ENCODE assay signal across 1 cellular context in the genomic region with DNA sequence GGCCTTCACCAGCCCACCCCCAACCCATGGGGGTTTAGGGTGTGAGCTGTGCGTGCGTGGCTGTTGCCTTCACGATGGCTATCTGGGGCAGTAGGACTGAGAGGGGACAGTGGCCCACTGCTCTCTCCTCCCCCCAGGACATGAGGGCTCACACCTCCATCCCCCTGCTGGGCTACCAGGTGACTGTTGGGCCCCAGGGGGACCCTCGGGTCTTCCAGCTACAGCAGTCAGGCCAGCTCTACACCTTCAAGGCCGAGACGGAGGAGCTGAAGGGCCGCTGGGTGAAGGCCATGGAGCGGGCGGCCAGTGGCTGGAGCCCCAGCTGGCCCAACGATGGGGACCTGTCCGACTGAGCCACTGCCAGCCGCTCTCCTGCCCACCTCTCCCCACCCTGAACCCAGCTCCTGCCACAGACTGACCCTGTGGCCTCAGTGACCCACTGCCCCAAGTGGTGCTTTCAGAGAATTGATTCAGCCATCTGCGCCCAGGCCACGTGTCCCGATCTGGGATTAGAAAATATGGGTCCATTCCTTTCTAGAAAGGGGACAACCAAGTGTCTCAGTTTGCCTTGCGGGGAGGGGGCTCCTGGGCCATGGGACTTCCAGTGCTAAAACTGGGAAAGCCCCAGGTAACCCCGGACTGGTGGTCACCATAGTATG.
TF ChIP-seq lines count a peak whose summit lies in the region.

No MANE protein-coding gene starts in this region.

TF ChIP-seq in HepG2, 621 proteins besides CTCF, POLR2A, EP300 and RAD21:
- TF ChIP-seq KAT7 (CRISPR knock-in tag; IDR thresholded peaks at IDR 0.05; ENCODE audit: borderline replicate concordance) (no peak), FOSL2 (CRISPR knock-in tag; IDR thresholded peaks at IDR 0.05) (0 out of 2 replicates have a peak, but pooled peaks have one; percentile 4), NR2F1 (CRISPR knock-in tag; IDR thresholded peaks at IDR 0.05) (0 out of 4 replicates have a peak, but pooled peaks of 1 of the 2 experiments have one; percentile 17)
- TF ChIP-seq, protein P1, sequence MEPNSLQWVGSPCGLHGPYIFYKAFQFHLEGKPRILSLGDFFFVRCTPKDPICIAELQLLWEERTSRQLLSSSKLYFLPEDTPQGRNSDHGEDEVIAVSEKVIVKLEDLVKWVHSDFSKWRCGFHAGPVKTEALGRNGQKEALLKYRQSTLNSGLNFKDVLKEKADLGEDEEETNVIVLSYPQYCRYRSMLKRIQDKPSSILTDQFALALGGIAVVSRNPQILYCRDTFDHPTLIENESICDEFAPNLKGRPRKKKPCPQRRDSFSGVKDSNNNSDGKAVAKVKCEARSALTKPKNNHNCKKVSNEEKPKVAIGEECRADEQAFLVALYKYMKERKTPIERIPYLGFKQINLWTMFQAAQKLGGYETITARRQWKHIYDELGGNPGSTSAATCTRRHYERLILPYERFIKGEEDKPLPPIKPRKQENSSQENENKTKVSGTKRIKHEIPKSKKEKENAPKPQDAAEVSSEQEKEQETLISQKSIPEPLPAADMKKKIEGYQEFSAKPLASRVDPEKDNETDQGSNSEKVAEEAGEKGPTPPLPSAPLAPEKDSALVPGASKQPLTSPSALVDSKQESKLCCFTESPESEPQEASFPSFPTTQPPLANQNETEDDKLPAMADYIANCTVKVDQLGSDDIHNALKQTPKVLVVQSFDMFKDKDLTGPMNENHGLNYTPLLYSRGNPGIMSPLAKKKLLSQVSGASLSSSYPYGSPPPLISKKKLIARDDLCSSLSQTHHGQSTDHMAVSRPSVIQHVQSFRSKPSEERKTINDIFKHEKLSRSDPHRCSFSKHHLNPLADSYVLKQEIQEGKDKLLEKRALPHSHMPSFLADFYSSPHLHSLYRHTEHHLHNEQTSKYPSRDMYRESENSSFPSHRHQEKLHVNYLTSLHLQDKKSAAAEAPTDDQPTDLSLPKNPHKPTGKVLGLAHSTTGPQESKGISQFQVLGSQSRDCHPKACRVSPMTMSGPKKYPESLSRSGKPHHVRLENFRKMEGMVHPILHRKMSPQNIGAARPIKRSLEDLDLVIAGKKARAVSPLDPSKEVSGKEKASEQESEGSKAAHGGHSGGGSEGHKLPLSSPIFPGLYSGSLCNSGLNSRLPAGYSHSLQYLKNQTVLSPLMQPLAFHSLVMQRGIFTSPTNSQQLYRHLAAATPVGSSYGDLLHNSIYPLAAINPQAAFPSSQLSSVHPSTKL (CRISPR knock-in tag; IDR thresholded peaks at IDR 0.05) = no peak
- TF ChIP-seq, protein P2, sequence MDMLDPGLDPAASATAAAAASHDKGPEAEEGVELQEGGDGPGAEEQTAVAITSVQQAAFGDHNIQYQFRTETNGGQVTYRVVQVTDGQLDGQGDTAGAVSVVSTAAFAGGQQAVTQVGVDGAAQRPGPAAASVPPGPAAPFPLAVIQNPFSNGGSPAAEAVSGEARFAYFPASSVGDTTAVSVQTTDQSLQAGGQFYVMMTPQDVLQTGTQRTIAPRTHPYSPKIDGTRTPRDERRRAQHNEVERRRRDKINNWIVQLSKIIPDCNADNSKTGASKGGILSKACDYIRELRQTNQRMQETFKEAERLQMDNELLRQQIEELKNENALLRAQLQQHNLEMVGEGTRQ (IDR thresholded peaks at IDR 0.05; ENCODE audit: low read depth, low read length) = no peak
- TF ChIP-seq, protein P2 (CRISPR knock-in tag; IDR thresholded peaks at IDR 0.05; ENCODE audit: borderline replicate concordance) = peak; percentile 50; the same call in 1 of the 2 replicates
- TF ChIP-seq, protein P3, sequence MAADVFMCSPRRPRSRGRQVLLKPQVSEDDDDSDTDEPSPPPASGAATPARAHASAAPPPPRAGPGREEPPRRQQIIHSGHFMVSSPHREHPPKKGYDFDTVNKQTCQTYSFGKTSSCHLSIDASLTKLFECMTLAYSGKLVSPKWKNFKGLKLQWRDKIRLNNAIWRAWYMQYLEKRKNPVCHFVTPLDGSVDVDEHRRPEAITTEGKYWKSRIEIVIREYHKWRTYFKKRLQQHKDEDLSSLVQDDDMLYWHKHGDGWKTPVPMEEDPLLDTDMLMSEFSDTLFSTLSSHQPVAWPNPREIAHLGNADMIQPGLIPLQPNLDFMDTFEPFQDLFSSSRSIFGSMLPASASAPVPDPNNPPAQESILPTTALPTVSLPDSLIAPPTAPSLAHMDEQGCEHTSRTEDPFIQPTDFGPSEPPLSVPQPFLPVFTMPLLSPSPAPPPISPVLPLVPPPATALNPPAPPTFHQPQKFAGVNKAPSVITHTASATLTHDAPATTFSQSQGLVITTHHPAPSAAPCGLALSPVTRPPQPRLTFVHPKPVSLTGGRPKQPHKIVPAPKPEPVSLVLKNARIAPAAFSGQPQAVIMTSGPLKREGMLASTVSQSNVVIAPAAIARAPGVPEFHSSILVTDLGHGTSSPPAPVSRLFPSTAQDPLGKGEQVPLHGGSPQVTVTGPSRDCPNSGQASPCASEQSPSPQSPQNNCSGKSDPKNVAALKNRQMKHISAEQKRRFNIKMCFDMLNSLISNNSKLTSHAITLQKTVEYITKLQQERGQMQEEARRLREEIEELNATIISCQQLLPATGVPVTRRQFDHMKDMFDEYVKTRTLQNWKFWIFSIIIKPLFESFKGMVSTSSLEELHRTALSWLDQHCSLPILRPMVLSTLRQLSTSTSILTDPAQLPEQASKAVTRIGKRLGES (CRISPR knock-in tag; IDR thresholded peaks at IDR 0.05; ENCODE audit: borderline replicate concordance) = no peak
- TF ChIP-seq, protein P4, sequence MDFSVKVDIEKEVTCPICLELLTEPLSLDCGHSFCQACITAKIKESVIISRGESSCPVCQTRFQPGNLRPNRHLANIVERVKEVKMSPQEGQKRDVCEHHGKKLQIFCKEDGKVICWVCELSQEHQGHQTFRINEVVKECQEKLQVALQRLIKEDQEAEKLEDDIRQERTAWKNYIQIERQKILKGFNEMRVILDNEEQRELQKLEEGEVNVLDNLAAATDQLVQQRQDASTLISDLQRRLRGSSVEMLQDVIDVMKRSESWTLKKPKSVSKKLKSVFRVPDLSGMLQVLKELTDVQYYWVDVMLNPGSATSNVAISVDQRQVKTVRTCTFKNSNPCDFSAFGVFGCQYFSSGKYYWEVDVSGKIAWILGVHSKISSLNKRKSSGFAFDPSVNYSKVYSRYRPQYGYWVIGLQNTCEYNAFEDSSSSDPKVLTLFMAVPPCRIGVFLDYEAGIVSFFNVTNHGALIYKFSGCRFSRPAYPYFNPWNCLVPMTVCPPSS (IDR thresholded peaks at IDR 0.05) = no peak
TF ChIP-seq in HepG2: peak in this region for 3.
